8 cellular contexts compared by ENCODE assay signal in the genomic region with DNA sequence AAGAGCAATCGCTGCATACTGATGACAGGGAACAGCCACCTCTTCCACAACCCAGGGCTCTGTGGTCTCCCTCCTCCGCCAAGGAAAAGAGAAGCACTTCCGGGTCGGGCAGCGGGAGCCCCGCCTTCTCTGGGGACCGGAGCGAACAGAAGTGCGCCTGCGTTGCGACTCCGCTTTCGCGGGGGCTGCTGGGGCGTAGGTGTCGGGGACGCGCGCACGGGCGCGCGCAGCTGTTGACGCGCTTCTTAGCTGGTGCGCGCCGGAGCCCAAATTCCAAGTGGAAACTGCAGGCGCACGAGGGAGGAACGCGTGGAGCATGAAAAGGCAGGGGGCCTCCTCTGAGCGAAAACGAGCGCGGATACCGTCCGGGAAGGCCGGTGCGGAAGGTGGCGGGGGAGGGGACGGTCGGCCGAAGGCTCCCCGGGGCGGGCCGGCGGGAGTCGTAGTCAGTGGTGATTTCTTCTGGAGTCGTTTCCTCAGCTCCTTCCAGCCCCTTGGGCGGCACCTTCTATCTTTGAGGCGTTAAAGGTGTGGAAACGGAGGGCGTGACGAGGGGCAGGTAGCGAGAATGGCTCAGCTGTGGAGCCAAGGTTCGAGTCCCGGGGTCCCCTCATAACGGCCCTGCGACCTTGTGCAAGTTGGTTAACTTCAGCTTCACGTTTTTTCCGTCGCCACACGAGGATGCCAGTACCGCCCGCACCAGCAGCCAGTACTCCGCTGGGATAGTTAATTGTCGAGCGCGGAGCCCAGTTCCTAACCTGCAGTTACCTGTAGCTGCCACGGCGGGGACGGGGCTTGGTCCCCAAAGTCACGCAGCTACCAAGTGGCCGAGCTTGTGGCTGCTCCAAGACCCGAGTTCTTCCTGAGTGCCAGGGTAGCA. TPM values are rescaled to one million over a fixed set of nuclear protein-coding genes. Genes with fewer than 3 reads are reported as not detected.
DNase-seq lines count a peak whose midpoint lies in the region; ATAC-seq, FAIRE-seq and TF ChIP-seq lines count a peak whose summit lies in the region.

A gene (minus strand): TSS at position 95 of the 880 bp plus-strand sequence. CDS start 78 bp downstream, at position 17.
A gene with protein sequence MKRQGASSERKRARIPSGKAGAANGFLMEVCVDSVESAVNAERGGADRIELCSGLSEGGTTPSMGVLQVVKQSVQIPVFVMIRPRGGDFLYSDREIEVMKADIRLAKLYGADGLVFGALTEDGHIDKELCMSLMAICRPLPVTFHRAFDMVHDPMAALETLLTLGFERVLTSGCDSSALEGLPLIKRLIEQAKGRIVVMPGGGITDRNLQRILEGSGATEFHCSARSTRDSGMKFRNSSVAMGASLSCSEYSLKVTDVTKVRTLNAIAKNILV (plus strand): TSS at position 202 of the 880 bp plus-strand sequence. CDS start 115 bp downstream, at position 317.

- peak; percentile 88 for ATAC-seq in GM18909 (IDR thresholded peaks at IDR 0.05; ENCODE audit: poor library complexity, unreplicated experiment)
- peak; percentile 90 for ATAC-seq in HG03175 (IDR thresholded peaks at IDR 0.05; ENCODE audit: unreplicated experiment)

- TF ChIP-seq CTCF in WI38 (IDR thresholded peaks at IDR 0.05; ENCODE audit: low read depth, low read length) (0 out of 2 replicates have a peak, but pooled peaks have one; percentile 10), bronchial epithelial cell (IDR thresholded peaks at IDR 0.05; ENCODE audit: insufficient read depth, low read length, severe bottlenecking) (peak; percentile 61)

- H3K27ac ChIP-seq in small intestine (ENCODE audit: low read depth in 1 of 2, low read length in 1 of 2): peak within 1 kb of the TSS; percentile 88 to 95

- peak; percentile 96 for DNase-seq in AG08396 (ENCODE audit: low spot score)
- peak; percentile 94 for DNase-seq in NCI-H2227 treated with DMSO at 0.1 percent for 48 hours (lab: John Stamatoyannopoulos, UW)
- peak; percentile 92 for DNase-seq in bronchial epithelial cell (ENCODE audit: low read depth)
- DNase-seq in iPS-NIHi11 (ENCODE audit: low spot score): peak; percentile 97
- DNase-seq in small intestine: peak; percentile 97

- H3K27me3 ChIP-seq in bronchial epithelial cell (ENCODE audit: control insufficient read depth, insufficient read depth, low read length): no peaks in the 10 kb centered on the region
- H3K27me3 ChIP-seq in small intestine (ENCODE audit: control insufficient read depth in 2 of 2, insufficient read depth in 2 of 2, low read length in 2 of 2): no peaks in the 10 kb centered on the region

- FAIRE-seq in bronchial epithelial cell (lab: Jason Lieb, UNC) (no peak), small intestine (lab: Jason Lieb, UNC) (no peak)

- peak within 1 kb of the TSS; percentile 97 for H3K4me3 ChIP-seq in WI38 (ENCODE audit: low read depth, low read length)
- H3K4me3 ChIP-seq in bronchial epithelial cell (ENCODE audit: low read depth, low read length): peak within 1 kb of the TSS; percentile 71
- peak within 1 kb of the TSS; percentile 65 to 97 for H3K4me3 ChIP-seq in small intestine (ENCODE audit: low read depth in 1 of 2, low read length in 2 of 2)

- WGBS in small intestine, 3 donors: 0% methylated on average over 74 to 76 of the region's 76 CpGs

- no peaks in the 10 kb centered on the region for H3K9me3 ChIP-seq in small intestine (ENCODE audit: control insufficient read depth, low read depth)

- H3K4me1 ChIP-seq in small intestine (ENCODE audit: control insufficient read depth in 2 of 2, insufficient read depth in 1 of 2, low read depth in 1 of 2, low read length in 1 of 2): peaks cover 0 to 1% of the 10 kb centered on the region in 2 donors

- peaks cover 3% of the 10 kb centered on the region for H3K36me3 ChIP-seq in bronchial epithelial cell (ENCODE audit: control insufficient read depth, insufficient read depth, low read length)
- peaks cover 5% of the 10 kb centered on the region in 2 donors for H3K36me3 ChIP-seq in small intestine (ENCODE audit: control insufficient read depth in 2 of 2, insufficient read depth in 2 of 2, low read length in 2 of 2)

RNA-seq across cellular contexts. Expression of the first gene that starts in this region (rescaled TPM):
- total RNA-seq in bronchial epithelial cell: 33.2 and 35.7 TPM in 2 replicates
- polyA plus RNA-seq in small intestine: 10 to 100 TPM; 10.3 to 24.7 (median 12.3) TPM

RNA-seq across cellular contexts. Expression of the second gene that starts in this region (rescaled TPM):
- total RNA-seq in bronchial epithelial cell: 14.2 and 25.0 TPM in 2 replicates
- 10 to 100 TPM; 21.1 to 21.7 (median 21.5) TPM for polyA plus RNA-seq in small intestine

Comparison
In these comparisons a context has a peak if more than half of its experiments do, and no peak if none do; other contexts are left out.
1. Peak in every context shown above with its lines: DNase-seq, ATAC-seq, H3K4me3 ChIP-seq and H3K27ac ChIP-seq.